In genomic region chr6:94487371-94487770, GRCh38 we compare ENCODE assay signal across 16 cellular contexts.
"Had no signal": no experiment of that assay in that cellular context is flagged by ENCODE, and none has a peak within 500 bp of the region (broad histone marks: within the 10 kb centered on the region; RNA-seq: fewer than 3 reads in every experiment).

No MANE protein-coding gene starts in this region.

- H3K4me3 ChIP-seq: heart left ventricle, mucosa of descending colon, right atrium auricular region, sigmoid colon, skin epidermis had no signal

- H3K27ac ChIP-seq: heart left ventricle, right atrium auricular region, sigmoid colon, skin epidermis had no signal

- DNase-seq: cortex of kidney; effector memory CD4-positive, alpha-beta T cell; foreskin melanocyte; heart left ventricle; hippocampal formation; mucosa of descending colon; naive thymus-derived CD8-positive, alpha-beta T cell; posterior cingulate gyrus; sigmoid colon; stimulated activated CD4-positive, alpha-beta T cell treated with anti-CD3 and anti-CD28 coated beads, Interleukin-12 subunit alpha, Interleukin-12 subunit beta, amount 100 ng/mL, for 4 hours; stimulated activated CD4-positive, alpha-beta T cell treated with anti-CD3 and anti-CD28 coated beads, Interleukin-2, amount 100 ng/mL, for 48 hours; stimulated activated naive CD4-positive, alpha-beta T cell treated with Interleukin-2 at 50 U/mL for 16 hours; trophoblast cell had no signal

- H3K27me3 ChIP-seq: heart left ventricle, right atrium auricular region, sigmoid colon had no signal

- H3K9me3 ChIP-seq: heart left ventricle, mucosa of descending colon, right atrium auricular region, sigmoid colon had no signal

- H3K4me1 ChIP-seq: heart left ventricle, right atrium auricular region, sigmoid colon had no signal

- H3K36me3 ChIP-seq: heart left ventricle, right atrium auricular region, sigmoid colon had no signal

- ATAC-seq: heart left ventricle; left lobe of liver; mucosa of descending colon; naive thymus-derived CD8-positive, alpha-beta T cell had no signal
